25 cellular contexts compared by ENCODE assay signal in genomic region chr5:114221807-114222206, GRCh38.
"Had no signal": no experiment of that assay in that cellular context is flagged by ENCODE, and none has a peak within 500 bp of the region (broad histone marks: within the 10 kb centered on the region; RNA-seq: fewer than 3 reads in every experiment).

No MANE protein-coding gene starts in this region.

- FAIRE-seq: colon, endothelial cell of umbilical vein, kidney had no signal

- H3K36me3 ChIP-seq: esophagus muscularis mucosa, gastrocnemius medialis, heart right ventricle, left ventricle myocardium inferior, lower lobe of right lung had no signal

- H3K27ac ChIP-seq: coronary artery, dorsolateral prefrontal cortex, esophagus muscularis mucosa, gastrocnemius medialis, heart right ventricle, left ventricle myocardium inferior, lower lobe of right lung had no signal

- H3K4me1 ChIP-seq: esophagus muscularis mucosa, gastrocnemius medialis, heart right ventricle, left ventricle myocardium inferior, lower lobe of right lung had no signal

- H3K9me3 ChIP-seq: gastrocnemius medialis had no signal

- H3K27me3 ChIP-seq: dorsolateral prefrontal cortex, esophagus muscularis mucosa, gastrocnemius medialis, heart right ventricle had no signal

- H3K4me3 ChIP-seq: coronary artery, dorsolateral prefrontal cortex, esophagus muscularis mucosa, gastrocnemius medialis, heart right ventricle, left ventricle myocardium inferior, lower lobe of right lung, mucosa of descending colon had no signal

- DNase-seq: dermis blood vessel endothelial cell; dorsolateral prefrontal cortex; effector CD4-positive, alpha-beta T cell; effector memory CD4-positive, alpha-beta T cell; foreskin fibroblast; foreskin melanocyte; gastrocnemius medialis; glutamatergic neuron; head of caudate nucleus; heart right ventricle; hippocampal formation; islet precursor cell; kidney; kidney glomerular epithelial cell; left colon; left ventricle myocardium inferior; lower lobe of right lung; mesenchymal stem cell; mucosa of descending colon; naive B cell had no signal

- ATAC-seq: gastrocnemius medialis, heart right ventricle, left colon, left lobe of liver, lower lobe of right lung, mucosa of descending colon had no signal
